ENCODE assay signal across 31 cellular contexts in the genomic region with DNA sequence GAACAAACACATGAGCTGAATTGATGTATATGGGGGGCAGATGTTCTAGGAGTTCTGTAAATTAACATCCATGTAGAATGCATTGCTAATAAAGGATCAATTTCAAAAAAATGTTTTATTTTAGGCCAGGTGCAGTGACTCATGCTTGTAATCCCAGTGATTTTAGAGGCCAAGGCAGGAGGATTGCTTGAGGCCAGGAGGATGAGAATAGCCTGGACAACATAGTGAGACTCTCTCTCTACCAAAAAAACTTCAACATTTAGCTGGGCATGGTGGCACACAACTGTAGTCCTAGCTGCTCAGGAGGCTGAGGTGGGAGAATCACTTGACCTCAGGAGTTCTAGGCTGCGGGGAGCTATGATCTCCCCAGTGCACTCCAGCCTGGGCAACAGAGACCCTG. TPM values are rescaled to one million over a fixed set of nuclear protein-coding genes. Genes with fewer than 3 reads are reported as not detected.
"Had no signal": no experiment of that assay in that cellular context is flagged by ENCODE, and none has a peak within 500 bp of the region (broad histone marks: within the 10 kb centered on the region; RNA-seq: fewer than 3 reads in every experiment).

No MANE protein-coding gene starts in this region.

- H3K4me3 ChIP-seq: body of pancreas, esophagus muscularis mucosa, gastrocnemius medialis, heart left ventricle had no signal

- DNase-seq: activated CD4-positive, alpha-beta T cell treated with anti-CD3 and anti-CD28 coated beads for 36 hours; activated CD4-positive, alpha-beta T cell treated with anti-CD3 and anti-CD28 coated beads, Interleukin-2, amount 50 U/mL, for 1 hour; activated CD4-positive, alpha-beta T cell treated with anti-CD3 and anti-CD28 coated beads, Interleukin-2, amount 50 U/mL, for 48 hours; activated CD4-positive, CD25-positive, alpha-beta regulatory T cell; activated CD4-positive, CD25-positive, alpha-beta regulatory T cell treated with anti-CD3 and anti-CD28 coated beads, Interleukin-2, amount 50 U/mL, for 72 hours; activated CD8-positive, alpha-beta memory T cell treated with anti-CD3 and anti-CD28 coated beads for 24 hours; activated CD8-positive, alpha-beta T cell treated with anti-CD3 and anti-CD28 coated beads for 36 hours; activated effector memory CD4-positive, alpha-beta T cell treated with Interleukin-2 at 50 U/mL for 16 hours; activated gamma-delta T cell treated with Interleukin-2 at 50 U/mL for 16 hours; activated naive CD4-positive, alpha-beta T cell treated with anti-CD3 and anti-CD28 coated beads, Interleukin-2, amount 50 U/mL, for 16 hours; activated naive CD4-positive, alpha-beta T cell treated with Interleukin-2 at 50 U/mL for 16 hours; activated T-cell treated with anti-CD3 and anti-CD28 coated beads, Interleukin-2, amount 50 U/mL, for 4 hours; amygdala; aorta; body of pancreas; caudate nucleus; cortex of kidney; dermis blood vessel endothelial cell; effector CD4-positive, alpha-beta T cell; effector memory CD8-positive, alpha-beta T cell; erythroblast; foreskin keratinocyte; gastrocnemius medialis; glutamatergic neuron; heart left ventricle; T-helper 1 cell; T-helper 2 cell had no signal

- H3K27ac ChIP-seq: body of pancreas, esophagus muscularis mucosa, foreskin keratinocyte, gastrocnemius medialis, heart left ventricle, VCaP had no signal

- H3K4me1 ChIP-seq: body of pancreas, esophagus muscularis mucosa, foreskin keratinocyte, gastrocnemius medialis, heart left ventricle had no signal

- H3K27me3 ChIP-seq: body of pancreas, esophagus muscularis mucosa, gastrocnemius medialis, heart left ventricle had no signal

- H3K9me3 Mint-ChIP-seq: activated T-cell treated with anti-CD3 and anti-CD28 coated beads, Interleukin-2, amount 50 U/mL, for 4 hours; activated T-helper 17 cell treated with anti-CD3 and anti-CD28 coated beads, Interleukin-2, amount 50 U/mL, for 72 hours; effector memory CD8-positive, alpha-beta T cell had no signal

- H3K4me3 Mint-ChIP-seq: activated CD4-positive, alpha-beta T cell treated with anti-CD3 and anti-CD28 coated beads for 36 hours; activated CD8-positive, alpha-beta T cell treated with anti-CD3 and anti-CD28 coated beads for 36 hours; activated naive CD8-positive, alpha-beta T cell; activated T-cell treated with anti-CD3 and anti-CD28 coated beads, Interleukin-2, amount 50 U/mL, for 4 hours; effector memory CD8-positive, alpha-beta T cell had no signal

- H3K27ac Mint-ChIP-seq: activated CD4-positive, alpha-beta T cell treated with anti-CD3 and anti-CD28 coated beads for 36 hours; activated CD8-positive, alpha-beta T cell treated with anti-CD3 and anti-CD28 coated beads for 36 hours; activated naive CD8-positive, alpha-beta T cell had no signal

- H3K36me3 Mint-ChIP-seq: activated naive CD8-positive, alpha-beta T cell had no signal

- H3K27me3 Mint-ChIP-seq: activated CD4-positive, alpha-beta T cell treated with anti-CD3 and anti-CD28 coated beads for 36 hours; activated CD8-positive, alpha-beta T cell treated with anti-CD3 and anti-CD28 coated beads for 36 hours; activated naive CD8-positive, alpha-beta T cell; activated T-helper 17 cell treated with anti-CD3 and anti-CD28 coated beads, Interleukin-2, amount 50 U/mL, for 72 hours; effector memory CD8-positive, alpha-beta T cell had no signal

- ATAC-seq: activated CD4-positive, alpha-beta T cell treated with anti-CD3 and anti-CD28 coated beads for 36 hours; activated CD8-positive, alpha-beta T cell treated with anti-CD3 and anti-CD28 coated beads for 36 hours; activated T-cell treated with anti-CD3 and anti-CD28 coated beads, Interleukin-2, amount 50 U/mL, for 4 hours; activated T-helper 17 cell treated with anti-CD3 and anti-CD28 coated beads, Interleukin-2, amount 50 U/mL, for 72 hours; body of pancreas; effector memory CD8-positive, alpha-beta T cell; foreskin keratinocyte; gastrocnemius medialis; heart left ventricle had no signal

- H3K9me3 ChIP-seq: body of pancreas, esophagus muscularis mucosa, gastrocnemius medialis, heart left ventricle had no signal

- H3K36me3 ChIP-seq: esophagus muscularis mucosa, gastrocnemius medialis, heart left ventricle had no signal

RNA-seq across cellular contexts. Expression of gene NUP210, which starts 6.5 kb away (rescaled TPM):
- total RNA-seq: foreskin keratinocyte had no signal
- polyA plus RNA-seq: foreskin keratinocyte had no signal
